ENCODE assay signal across 24 cellular contexts in the genomic region with DNA sequence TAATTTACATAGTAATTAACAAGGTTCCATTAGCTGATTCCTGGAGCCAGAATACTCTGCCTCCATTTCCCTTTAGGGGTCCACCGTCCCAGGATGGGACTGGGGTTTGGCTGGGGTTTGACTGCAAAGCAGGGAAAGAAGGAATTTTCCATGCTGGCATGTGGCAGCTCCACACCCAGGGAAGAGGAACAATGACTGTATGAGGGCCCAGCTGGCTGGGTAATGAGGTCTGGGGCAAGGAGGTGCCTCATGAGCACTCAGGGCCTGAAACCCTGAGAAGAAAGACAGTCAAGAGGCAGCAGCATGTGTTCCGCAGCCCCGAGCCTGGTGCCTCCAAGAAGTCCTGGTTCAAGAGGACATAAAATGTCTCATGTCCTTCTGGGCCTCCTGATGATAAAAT.
DNase-seq lines count a peak whose midpoint lies in the region; ATAC-seq and TF ChIP-seq lines count a peak whose summit lies in the region.
"Had no signal": no experiment of that assay in that cellular context is flagged by ENCODE, and none has a peak within 500 bp of the region (broad histone marks: within the 10 kb centered on the region; RNA-seq: fewer than 3 reads in every experiment).

No MANE protein-coding gene starts in this region.

- peaks cover 0 to 2% of the 10 kb centered on the region in 2 donors for H3K9me3 ChIP-seq in lung (ENCODE audit: control insufficient read depth in 2 of 2, insufficient read depth in 1 of 2, low read length in 1 of 2)
- H3K9me3 ChIP-seq in suprapubic skin: no peaks in the 10 kb centered on the region
- H3K9me3 ChIP-seq: adrenal gland, right lobe of liver, thyroid gland had no signal

- H3K4me3 ChIP-seq in lung (no peak overlapping the region), suprapubic skin (no peak overlapping the region)
- H3K4me3 ChIP-seq: adrenal gland, neural progenitor cell, right lobe of liver, thyroid gland had no signal

- TF ChIP-seq CTCF in lung (IDR thresholded peaks at IDR 0.05; ENCODE audit: control extremely low read depth, extremely low read depth) (no peak), suprapubic skin (IDR thresholded peaks at IDR 0.05) (no peak)

- WGBS in lung, 2 donors: 88 to 93% methylated on average over 3 of the region's 3 CpGs
- 77% methylated on average over 3 of the region's 3 CpGs for WGBS in suprapubic skin

- TF ChIP-seq POLR2A in suprapubic skin (IDR thresholded peaks at IDR 0.05): no peak

- H3K36me3 ChIP-seq in lung (ENCODE audit: control insufficient read depth in 2 of 2, insufficient read depth in 2 of 2, low read length in 2 of 2) (no peaks in the 10 kb centered on the region), suprapubic skin (no peaks in the 10 kb centered on the region)
- H3K36me3 ChIP-seq: adrenal gland, neural progenitor cell, right lobe of liver, thyroid gland had no signal

- H3K27me3 ChIP-seq in lung (ENCODE audit: control insufficient read depth, insufficient read depth) (no peaks in the 10 kb centered on the region), suprapubic skin (no peaks in the 10 kb centered on the region)
- H3K27me3 ChIP-seq: adrenal gland, neural progenitor cell, right lobe of liver, thyroid gland had no signal

- no peak for ATAC-seq in lung (ENCODE audit: insufficient read depth, low FRiP score)
- ATAC-seq: activated CD4-positive, alpha-beta T cell treated with anti-CD3 and anti-CD28 coated beads for 36 hours; CD8-positive, alpha-beta T cell; HCT116; right lobe of liver had no signal

- H3K27ac ChIP-seq in lung (ENCODE audit: low read depth in 1 of 2, low read length in 1 of 2) (no peak overlapping the region), suprapubic skin (no peak overlapping the region)
- H3K27ac ChIP-seq: adrenal gland, epithelial cell of prostate, KMS-11, neural progenitor cell, right lobe of liver, thyroid gland had no signal

- H3K4me1 ChIP-seq in lung (ENCODE audit: control insufficient read depth in 2 of 2, insufficient read depth in 2 of 2, low read length in 2 of 2) (peaks cover 13 to 14% of the 10 kb centered on the region in 2 donors), suprapubic skin (peaks cover 47% of the 10 kb centered on the region)

- peak; percentile 19 for DNase-seq in activated CD8-positive, alpha-beta memory T cell treated with anti-CD3 and anti-CD28 coated beads for 24 hours
- no peak for DNase-seq in activated CD8-positive, alpha-beta memory T cell treated with anti-CD3 and anti-CD28 coated beads, Interleukin-2, amount 50 U/mL, for 4 hours
- DNase-seq in M059J (ENCODE audit: low read depth): peak; percentile 19
- peak; percentile 24 for DNase-seq in lung (ENCODE audit: low spot score)
- DNase-seq in stimulated activated CD8-positive, alpha-beta memory T cell treated with anti-CD3 and anti-CD28 coated beads, Interleukin-4, amount 100 ng/mL, for 48 hours: peak; percentile 6
- DNase-seq in DMS153 (lab: John Stamatoyannopoulos, UW): no peak
- DNase-seq in suprapubic skin (ENCODE audit: low spot score in 2 of 2): no peak
- no peak for DNase-seq in LoVo (ENCODE audit: low spot score)
- DNase-seq: 8988T; activated CD4-positive, alpha-beta T cell treated with anti-CD3 and anti-CD28 coated beads for 36 hours; AML-193; effector CD4-positive, alpha-beta T cell; NCI-H1436 treated with DMSO at 0.1 percent for 48 hours; NCI-H446; stimulated activated CD4-positive, alpha-beta T cell treated with anti-CD3 and anti-CD28 coated beads, Interleukin-4, amount 100 ng/mL, for 4 hours; stimulated activated naive CD4-positive, alpha-beta T cell; thyroid gland had no signal

- TF ChIP-seq EP300 in suprapubic skin (IDR thresholded peaks at IDR 0.05): no peak

Comparison
In these comparisons a context has a peak if more than half of its experiments do, and no peak if none do; other contexts are left out.
1. DNase-seq: peak in activated CD8-positive, alpha-beta memory T cell treated with anti-CD3 and anti-CD28 coated beads for 24 hours (single experiment), M059J (single experiment), lung (single experiment) and stimulated activated CD8-positive, alpha-beta memory T cell treated with anti-CD3 and anti-CD28 coated beads, Interleukin-4, amount 100 ng/mL, for 48 hours (single experiment); none in activated CD8-positive, alpha-beta memory T cell treated with anti-CD3 and anti-CD28 coated beads, Interleukin-2, amount 50 U/mL, for 4 hours (single experiment), DMS153 (single experiment), suprapubic skin (0 of 2) and LoVo (single experiment).